In the genomic region with DNA sequence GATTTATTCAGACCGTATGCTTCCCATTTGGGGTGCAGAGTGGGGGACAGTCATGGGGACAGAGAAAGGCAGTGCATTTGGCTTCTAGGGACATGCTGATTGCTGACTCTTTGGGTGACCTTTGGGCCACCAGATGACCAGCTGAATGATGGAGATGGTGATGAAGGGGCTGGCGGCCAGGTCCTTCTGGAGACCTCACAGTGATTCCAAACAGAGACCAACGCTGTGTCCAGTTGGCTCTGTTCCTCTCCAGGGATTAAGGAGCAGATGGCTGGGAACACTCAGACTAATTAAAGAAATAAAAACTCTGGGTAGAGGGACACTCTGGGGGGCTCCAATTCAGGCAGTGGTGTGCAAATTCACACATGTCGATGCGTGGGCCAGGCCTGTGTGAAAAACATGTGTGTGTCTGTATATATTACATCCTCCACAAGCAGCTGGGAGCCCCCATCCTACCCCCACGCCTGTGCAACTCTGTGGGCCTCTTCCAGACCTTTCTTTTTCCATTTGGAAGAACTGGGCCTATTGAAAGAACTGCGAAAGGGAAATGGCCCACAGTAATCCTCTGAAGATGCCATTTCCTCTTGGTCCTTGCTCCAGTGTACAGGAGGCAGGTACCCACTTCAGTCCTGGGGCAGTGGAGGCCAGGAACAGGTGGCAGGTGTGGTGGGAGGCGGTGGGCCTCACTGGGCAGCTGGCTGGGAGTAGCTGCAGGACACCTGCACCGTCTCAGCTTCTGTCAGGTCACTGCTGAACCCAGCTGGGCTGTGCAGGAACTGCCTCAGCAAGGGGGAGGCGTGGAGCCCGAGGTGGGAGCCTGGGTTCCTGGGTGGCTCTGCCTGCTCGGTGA, we compare ENCODE assay signal across 17 cellular contexts. TPM values are rescaled to one million over a fixed set of nuclear protein-coding genes. Genes with fewer than 3 reads are reported as not detected.
DNase-seq lines count a peak whose midpoint lies in the region; ATAC-seq and TF ChIP-seq lines count a peak whose summit lies in the region.
"Had no signal": no experiment of that assay in that cellular context is flagged by ENCODE, and none has a peak within 500 bp of the region (broad histone marks: within the 10 kb centered on the region; RNA-seq: fewer than 3 reads in every experiment).

No MANE protein-coding gene starts in this region.

- no peaks in the 10 kb centered on the region for H3K36me3 Mint-ChIP-seq in neural crest cell (ENCODE audit: low read depth)
- no peaks in the 10 kb centered on the region for H3K36me3 Mint-ChIP-seq in WTC11

- intact Hi-C loops in dorsolateral prefrontal cortex (cut with DNase I): loop anchor here (2.0 to 10.0 kb wide), 3 partner anchors 37 to 79 kb away; a partner anchor contains a TSS

- no peak overlapping the region; a peak in 1 of 22 replicates for H3K27ac ChIP-seq in BLaER1 treated with 17β-estradiol and CSF1 and Interleukin-3, amounts not matched to agents 10 nM and 100 nM
- peak overlapping the region in 53 of 59 donors; percentile 24 to 97 (median 68) for H3K27ac ChIP-seq in dorsolateral prefrontal cortex

- no peaks in the 10 kb centered on the region; a peak in 2 of 22 replicates for H4K20me1 ChIP-seq in BLaER1 treated with 17β-estradiol and CSF1 and Interleukin-3, amounts not matched to agents 10 nM and 100 nM

- no peak overlapping the region for H3K9ac ChIP-seq in BLaER1 treated with 17β-estradiol and CSF1 and Interleukin-3, amounts not matched to agents 10 nM and 100 nM

- H3K4me1 ChIP-seq in BLaER1 treated with 17β-estradiol and CSF1 and Interleukin-3, amounts not matched to agents 10 nM and 100 nM: peaks cover 21 to 68% (median 50%) of the 10 kb centered on the region in 10 experiments
- H3K4me1 ChIP-seq: BE2C had no signal

- TF ChIP-seq CTCF in dorsolateral prefrontal cortex (IDR thresholded peaks at IDR 0.05 in 54 of 56, conservative IDR thresholded peaks at IDR 0.05 in 2 of 56; ENCODE audit: low read depth in 1 of 56, partially characterized antibody in 56 of 56) (no peak), neural crest cell (conservative IDR thresholded peaks at IDR 0.05) (no peak), WTC11 (IDR thresholded peaks at IDR 0.05) (no peak)

- CTCF ChIA-PET in WTC11 (lab: Charles Lee): interaction anchor here (0.8 to 4.8 kb wide), 3 partner anchors 58 to 195 kb away, joined by 3 to 53 read pairs (median 5); no protein-coding TSS in a partner anchor

- no peaks in the 10 kb centered on the region for H3K9me3 ChIP-seq in BLaER1 treated with 17β-estradiol and CSF1 and Interleukin-3, amounts not matched to agents 10 nM and 100 nM (replicated peaks in 1 of 11)
- no peaks in the 10 kb centered on the region for H3K9me3 ChIP-seq in MG63
- H3K9me3 ChIP-seq: BE2C had no signal

- H3K9me3 Mint-ChIP-seq in neural crest cell (no peaks in the 10 kb centered on the region), WTC11 (no peaks in the 10 kb centered on the region)
- H3K9me3 Mint-ChIP-seq: HFFc6 had no signal

- DNase-seq in NCI-H510A (lab: John Stamatoyannopoulos, UW) (peak; percentile 22), dorsolateral prefrontal cortex (peak in 2 of 10 donors; percentile 19 to 61), neural crest cell (ENCODE audit: low read depth, low spot score) (no peak), MG63 (no peak), WTC11 (ENCODE audit: low spot score) (no peak)
- DNase-seq: activated CD4-positive, alpha-beta T cell treated with anti-CD3 and anti-CD28 coated beads for 1 hour; activated naive CD4-positive, alpha-beta T cell treated with Interleukin-2 at 50 U/mL for 16 hours; BE2C; HFFc6; left colon; NCI-H1694 treated with DMSO at 0.1 percent for 48 hours; NK-92 treated with Interleukin-12 subunit alpha and Interleukin-12 subunit beta, amount 100 ng/mL, for 24 hours; SW 1271 had no signal

- H3K4me3 Mint-ChIP-seq in neural crest cell: no peak overlapping the region
- no peak overlapping the region for H3K4me3 Mint-ChIP-seq in WTC11
- H3K4me3 Mint-ChIP-seq: HFFc6 had no signal

- ATAC-seq in GM18868 (IDR thresholded peaks at IDR 0.05; ENCODE audit: unreplicated experiment) (no peak), WTC11 (no peak), SK-N-SH treated with all-trans-retinoic acid at 6 μM for 48 hours (no peak)
- ATAC-seq: left colon had no signal

- peaks cover 19% of the 10 kb centered on the region for H3K27me3 Mint-ChIP-seq in neural crest cell (ENCODE audit: low read depth)
- H3K27me3 Mint-ChIP-seq in WTC11 (ENCODE audit: low read depth): peaks cover 22% of the 10 kb centered on the region

- H3K4me1 Mint-ChIP-seq in neural crest cell (peaks cover 28% of the 10 kb centered on the region), WTC11 (peaks cover 29% of the 10 kb centered on the region)

- no peak overlapping the region for H3K4me3 ChIP-seq in BLaER1 treated with 17β-estradiol and CSF1 and Interleukin-3, amounts not matched to agents 10 nM and 100 nM
- H3K4me3 ChIP-seq in dorsolateral prefrontal cortex (no peak overlapping the region), MG63 (no peak overlapping the region)

- H3K36me3 ChIP-seq in BLaER1 treated with 17β-estradiol and CSF1 and Interleukin-3, amounts not matched to agents 10 nM and 100 nM: no peaks in the 10 kb centered on the region
- no peaks in the 10 kb centered on the region for H3K36me3 ChIP-seq in MG63
- H3K36me3 ChIP-seq: BE2C had no signal

- H3K4me2 ChIP-seq in BLaER1 treated with 17β-estradiol and CSF1 and Interleukin-3, amounts not matched to agents 10 nM and 100 nM: peak overlapping the region in 9 of 11 experiments; percentile 3 to 63 (median 48); a peak in 14 of 22 replicates

- POLR2A ChIA-PET in WTC11 (lab: Charles Lee): no interaction called here

- no peaks in the 10 kb centered on the region for H3K27me3 ChIP-seq in BLaER1 treated with 17β-estradiol and CSF1 and Interleukin-3, amounts not matched to agents 10 nM and 100 nM
- H3K27me3 ChIP-seq in dorsolateral prefrontal cortex: no peaks in the 10 kb centered on the region
- H3K27me3 ChIP-seq in MG63: no peaks in the 10 kb centered on the region
- H3K27me3 ChIP-seq: BE2C had no signal

- H3K27ac Mint-ChIP-seq in neural crest cell (ENCODE audit: unreplicated experiment) (peak overlapping the region; percentile 87), WTC11 (no peak overlapping the region)
- H3K27ac Mint-ChIP-seq: HFFc6 had no signal

TF ChIP-seq in WTC11, 78 proteins besides CTCF, POLR2A, EP300 and RAD21:
- TF ChIP-seq, protein P1, sequence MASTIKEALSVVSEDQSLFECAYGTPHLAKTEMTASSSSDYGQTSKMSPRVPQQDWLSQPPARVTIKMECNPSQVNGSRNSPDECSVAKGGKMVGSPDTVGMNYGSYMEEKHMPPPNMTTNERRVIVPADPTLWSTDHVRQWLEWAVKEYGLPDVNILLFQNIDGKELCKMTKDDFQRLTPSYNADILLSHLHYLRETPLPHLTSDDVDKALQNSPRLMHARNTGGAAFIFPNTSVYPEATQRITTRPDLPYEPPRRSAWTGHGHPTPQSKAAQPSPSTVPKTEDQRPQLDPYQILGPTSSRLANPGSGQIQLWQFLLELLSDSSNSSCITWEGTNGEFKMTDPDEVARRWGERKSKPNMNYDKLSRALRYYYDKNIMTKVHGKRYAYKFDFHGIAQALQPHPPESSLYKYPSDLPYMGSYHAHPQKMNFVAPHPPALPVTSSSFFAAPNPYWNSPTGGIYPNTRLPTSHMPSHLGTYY (CRISPR knock-in tag; IDR thresholded peaks at IDR 0.05): no peak
- TF ChIP-seq SP1 (CRISPR knock-in tag; conservative IDR thresholded peaks at IDR 0.05) (no peak), RELA (CRISPR knock-in tag; IDR thresholded peaks at IDR 0.05; ENCODE audit: borderline replicate concordance) (no peak), ZNF396 (CRISPR knock-in tag; IDR thresholded peaks at IDR 0.05; ENCODE audit: borderline replicate concordance) (no peak)

TF ChIP-seq in SK-N-SH treated with all-trans-retinoic acid at 6 μM for 48 hours, 23 proteins besides CTCF, POLR2A, EP300 and RAD21:
- TF ChIP-seq OSR1 (CRISPR knock-in tag; IDR thresholded peaks at IDR 0.05): no peak
- no peak for TF ChIP-seq TOX (CRISPR knock-in tag; IDR thresholded peaks at IDR 0.05; ENCODE audit: borderline replicate concordance)
TF ChIP-seq in SK-N-SH treated with all-trans-retinoic acid at 6 μM for 48 hours: peak in this region for 0.

RNA-seq across cellular contexts. Expression of a gene that starts 8.9 kb away (rescaled TPM):
- under 1 TPM in 41 of 120 experiments, not detected in 79; 0.06 to 0.38 (median 0.17) TPM for total RNA-seq in dorsolateral prefrontal cortex
- not detected in 2 replicates for total RNA-seq in neural crest cell
- not detected in 2 replicates for total RNA-seq in MG63 (2014; rRNA removed; shearing (Covaris generic); ENCODE audit: low replicate concordance)
- not detected in 3 replicates for total RNA-seq in WTC11 (2021)
- total RNA-seq: fibroblast of villous mesenchyme, HFFc6, left colon had no signal

RNA-seq across cellular contexts. Expression of a gene that starts 30.1 kb away (rescaled TPM):
- total RNA-seq in dorsolateral prefrontal cortex (10 to 100 TPM; 10.1 to 52.4 (median 18.1) TPM), neural crest cell (2.4 TPM in 2 replicates), WTC11 (2021) (8.0 to 8.7 TPM (median 8.5 TPM) in 3 replicates)
- 8.4 TPM in 2 replicates for total RNA-seq in MG63 (2014; rRNA removed; shearing (Covaris generic); ENCODE audit: low replicate concordance)

Comparison
In these comparisons a context has a peak if more than half of its experiments do, and no peak if none do; other contexts are left out.
1. H3K27ac ChIP-seq: peak in dorsolateral prefrontal cortex (53 of 59); none in BLaER1 treated with 17β-estradiol and CSF1 and Interleukin-3, amounts not matched to agents 10 nM and 100 nM (0 of 11).